ENCODE assay signal across 1 cellular context in the genomic region with DNA sequence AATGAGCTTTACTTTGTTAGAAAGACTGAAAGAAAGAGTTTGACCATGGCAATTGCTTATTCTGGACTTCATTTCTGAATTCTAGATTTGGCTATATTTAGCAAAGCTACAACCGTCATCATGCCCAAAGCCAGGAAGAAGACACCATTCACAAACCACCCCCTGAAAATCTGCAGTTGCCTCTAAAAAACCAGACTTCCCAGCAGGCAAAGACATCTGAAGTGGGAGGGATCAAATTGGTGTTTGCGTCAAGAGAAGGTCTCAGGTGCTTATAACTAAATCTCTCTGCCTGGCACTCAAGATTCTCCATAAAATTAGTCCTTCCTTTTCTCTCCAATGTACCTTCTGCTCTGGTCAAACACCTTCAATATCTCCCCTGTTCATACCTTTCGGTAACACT.
TF ChIP-seq lines count a peak whose summit lies in the region.

No MANE protein-coding gene starts in this region.

TF ChIP-seq in GM23338, 12 proteins besides CTCF, POLR2A, EP300 and RAD21 (continued from another document):
- TF ChIP-seq, protein P1, sequence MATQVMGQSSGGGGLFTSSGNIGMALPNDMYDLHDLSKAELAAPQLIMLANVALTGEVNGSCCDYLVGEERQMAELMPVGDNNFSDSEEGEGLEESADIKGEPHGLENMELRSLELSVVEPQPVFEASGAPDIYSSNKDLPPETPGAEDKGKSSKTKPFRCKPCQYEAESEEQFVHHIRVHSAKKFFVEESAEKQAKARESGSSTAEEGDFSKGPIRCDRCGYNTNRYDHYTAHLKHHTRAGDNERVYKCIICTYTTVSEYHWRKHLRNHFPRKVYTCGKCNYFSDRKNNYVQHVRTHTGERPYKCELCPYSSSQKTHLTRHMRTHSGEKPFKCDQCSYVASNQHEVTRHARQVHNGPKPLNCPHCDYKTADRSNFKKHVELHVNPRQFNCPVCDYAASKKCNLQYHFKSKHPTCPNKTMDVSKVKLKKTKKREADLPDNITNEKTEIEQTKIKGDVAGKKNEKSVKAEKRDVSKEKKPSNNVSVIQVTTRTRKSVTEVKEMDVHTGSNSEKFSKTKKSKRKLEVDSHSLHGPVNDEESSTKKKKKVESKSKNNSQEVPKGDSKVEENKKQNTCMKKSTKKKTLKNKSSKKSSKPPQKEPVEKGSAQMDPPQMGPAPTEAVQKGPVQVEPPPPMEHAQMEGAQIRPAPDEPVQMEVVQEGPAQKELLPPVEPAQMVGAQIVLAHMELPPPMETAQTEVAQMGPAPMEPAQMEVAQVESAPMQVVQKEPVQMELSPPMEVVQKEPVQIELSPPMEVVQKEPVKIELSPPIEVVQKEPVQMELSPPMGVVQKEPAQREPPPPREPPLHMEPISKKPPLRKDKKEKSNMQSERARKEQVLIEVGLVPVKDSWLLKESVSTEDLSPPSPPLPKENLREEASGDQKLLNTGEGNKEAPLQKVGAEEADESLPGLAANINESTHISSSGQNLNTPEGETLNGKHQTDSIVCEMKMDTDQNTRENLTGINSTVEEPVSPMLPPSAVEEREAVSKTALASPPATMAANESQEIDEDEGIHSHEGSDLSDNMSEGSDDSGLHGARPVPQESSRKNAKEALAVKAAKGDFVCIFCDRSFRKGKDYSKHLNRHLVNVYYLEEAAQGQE (IDR thresholded peaks at IDR 0.05; ENCODE audit: unreplicated experiment): no peak
- TF ChIP-seq POLR2AphosphoS5 (IDR thresholded peaks at IDR 0.05; ENCODE audit: low read depth): no peak
- no peak for TF ChIP-seq JUNB (IDR thresholded peaks at IDR 0.05; ENCODE audit: unreplicated experiment)
- TF ChIP-seq STAT1 (IDR thresholded peaks at IDR 0.05; ENCODE audit: unreplicated experiment): no peak
- TF ChIP-seq CREB1 (CRISPR knock-in tag; IDR thresholded peaks at IDR 0.05; ENCODE audit: low read depth): no peak
